Comparison of ENCODE assay signal across 25 cellular contexts in genomic region chr1:248421384-248421783, GRCh38. TPM values are rescaled to one million over a fixed set of nuclear protein-coding genes. Genes with fewer than 3 reads are reported as not detected.
DNase-seq lines count a peak whose midpoint lies in the region; ATAC-seq, FAIRE-seq and TF ChIP-seq lines count a peak whose summit lies in the region.
"Had no signal": no experiment of that assay in that cellular context is flagged by ENCODE, and none has a peak within 500 bp of the region (broad histone marks: within the 10 kb centered on the region; RNA-seq: fewer than 3 reads in every experiment).

No MANE protein-coding gene starts in this region.

- peaks cover 0 to 5% of the 10 kb centered on the region in 2 donors for H3K27me3 Mint-ChIP-seq in stimulated activated naive B cell treated with anti-CD40 and anti-IgM and Interleukin-4, amounts not matched to agents 10 μg/mL and 1 μg/mL and 100 μg/mL, for 72 hours
- H3K27me3 Mint-ChIP-seq in glutamatergic neuron (ENCODE audit: unreplicated experiment): no peaks in the 10 kb centered on the region
- H3K27me3 Mint-ChIP-seq: effector memory CD8-positive, alpha-beta T cell; type B pancreatic cell had no signal

- TF ChIP-seq POLR2A in K562 (conservative IDR thresholded peaks at IDR 0.05): no peak

- no peak for TF ChIP-seq RAD21 in K562 (CRISPR knock-in tag; conservative IDR thresholded peaks at IDR 0.05 in 1 of 2, IDR thresholded peaks at IDR 0.05 in 1 of 2)

- BruUV-seq in K562 (replicated peaks; lab: Mats Ljungman, UMichigan): no TSS peak

- no peak overlapping the region for H3K23ac ChIP-seq in mesenchymal stem cell (ENCODE audit: low read length in 2 of 2)

- in situ Hi-C loops in K562 (cut with MboI): no loop called here

- no peaks in the 10 kb centered on the region for H3K79me1 ChIP-seq in mesenchymal stem cell (replicated peaks; ENCODE audit: low read length, poor library complexity, severe bottlenecking)

- H3K27ac ChIP-seq in K562 (ENCODE audit: extremely low read depth, low read depth, low read length): no peak overlapping the region
- H3K27ac ChIP-seq in mesenchymal stem cell (ENCODE audit: low read length, poor library complexity, severe bottlenecking): no peak overlapping the region
- H3K27ac ChIP-seq: neutrophil had no signal

- no peak for TF ChIP-seq EP300 in K562 (IDR thresholded peaks at IDR 0.05; ENCODE audit: low read length)

- H3K4me2 ChIP-seq in K562 (ENCODE audit: insufficient read depth, low read length) (no peak overlapping the region), mesenchymal stem cell (ENCODE audit: low read length, poor library complexity, severe bottlenecking) (no peak overlapping the region)

- intact Hi-C loops in K562 (cut with micrococcal nuclease): no loop called here

- H3K27me3 ChIP-seq in K562 (ENCODE audit: control insufficient read depth in 2 of 2, insufficient read depth in 2 of 2, low read length in 2 of 2) (no peaks in the 10 kb centered on the region), mesenchymal stem cell (ENCODE audit: control insufficient read depth in 1 of 2, insufficient read depth in 1 of 2, low read length in 2 of 2) (no peaks in the 10 kb centered on the region)
- H3K27me3 ChIP-seq: neutrophil had no signal

- H2AFZ ChIP-seq in K562 (ENCODE audit: low read depth, low read length): no peak overlapping the region
- no peak overlapping the region for H2AFZ ChIP-seq in mesenchymal stem cell (ENCODE audit: low read depth, low read length)

- CTCF ChIA-PET in K562 (lab: Yijun Ruan, JAX; ENCODE audit: low intra/inter-chr PET ratio): no interaction called here

- no peak overlapping the region for H2BK12ac ChIP-seq in mesenchymal stem cell (ENCODE audit: low read length in 2 of 2)

- H3K9ac ChIP-seq in K562 (ENCODE audit: insufficient read depth in 1 of 2, low read depth in 2 of 2, low read length in 2 of 2) (no peak overlapping the region), mesenchymal stem cell (ENCODE audit: low read length) (no peak overlapping the region)

- H4K20me1 ChIP-seq in K562 (replicated peaks; ENCODE audit: control insufficient read depth, insufficient read depth, low read length): no peaks in the 10 kb centered on the region

- H2BK15ac ChIP-seq in mesenchymal stem cell (ENCODE audit: low read depth, poor library complexity, severe bottlenecking): no peak overlapping the region

- H3K4me3 ChIP-seq in K562: no peak overlapping the region
- no peak overlapping the region for H3K4me3 ChIP-seq in mesenchymal stem cell (ENCODE audit: insufficient read depth in 1 of 2, low read depth in 1 of 2, low read length in 2 of 2)

- H3K9me3 ChIP-seq in K562 (replicated peaks; ENCODE audit: control insufficient read depth, insufficient read depth, low read depth, low read length) (no peaks in the 10 kb centered on the region), mesenchymal stem cell (ENCODE audit: control insufficient read depth, low read length) (peaks cover 49% of the 10 kb centered on the region)

- no peak overlapping the region for H2BK120ac ChIP-seq in mesenchymal stem cell (ENCODE audit: low read depth, low read length)

- POLR2A ChIA-PET in K562 (lab: Yijun Ruan, JAX): no interaction called here

- H2AK5ac ChIP-seq in mesenchymal stem cell (ENCODE audit: low read length, severe bottlenecking): no peak overlapping the region

- no peaks in the 10 kb centered on the region for H3K9me1 ChIP-seq in K562 (ENCODE audit: control insufficient read depth, insufficient read depth, low read length)

- 0% methylated on average over 1 of the region's 1 CpG for WGBS in K562 (ENCODE audit: insufficient coverage, low coverage, missing lambda C conversion rate)
- WGBS in mesenchymal stem cell: no CpG with 5 or more reads among the region's 1 CpG

- H3K4me1 ChIP-seq in K562 (replicated peaks in 1 of 2; ENCODE audit: control insufficient read depth in 2 of 2, insufficient read depth in 2 of 2, low read length in 2 of 2) (no peaks in the 10 kb centered on the region), mesenchymal stem cell (ENCODE audit: control insufficient read depth, insufficient read depth, low read depth, low read length) (no peaks in the 10 kb centered on the region)

- H3K14ac ChIP-seq in mesenchymal stem cell (ENCODE audit: low read length in 2 of 2): no peak overlapping the region

- ATAC-seq in K562: no peak
- no peak for ATAC-seq in stimulated activated naive B cell treated with anti-CD40 and anti-IgM and Interleukin-4, amounts not matched to agents 10 μg/mL and 1 μg/mL and 100 μg/mL, for 72 hours (replicated peaks)
- ATAC-seq: activated CD4-positive, CD25-positive, alpha-beta regulatory T cell treated with anti-CD3 and anti-CD28 coated beads, Interleukin-2, amount 50 U/mL, for 24 hours; activated T-cell treated with anti-CD3 and anti-CD28 coated beads, Interleukin-2, amount 50 U/mL, for 4 hours; effector memory CD8-positive, alpha-beta T cell; SK-N-SH treated with all-trans-retinoic acid at 6 μM for 48 hours had no signal

- H3K4ac ChIP-seq in mesenchymal stem cell (ENCODE audit: low read depth in 1 of 2, low read length in 2 of 2): no peak overlapping the region

- H3K4me3 Mint-ChIP-seq in stimulated activated naive B cell treated with anti-CD40 and anti-IgM and Interleukin-4, amounts not matched to agents 10 μg/mL and 1 μg/mL and 100 μg/mL, for 72 hours: no peak overlapping the region
- no peak overlapping the region for H3K4me3 Mint-ChIP-seq in glutamatergic neuron (ENCODE audit: unreplicated experiment)
- H3K4me3 Mint-ChIP-seq: activated T-cell treated with anti-CD3 and anti-CD28 coated beads, Interleukin-2, amount 50 U/mL, for 4 hours; effector memory CD8-positive, alpha-beta T cell; type B pancreatic cell had no signal

- H3K27ac Mint-ChIP-seq in stimulated activated naive B cell treated with anti-CD40 and anti-IgM and Interleukin-4, amounts not matched to agents 10 μg/mL and 1 μg/mL and 100 μg/mL, for 72 hours: no peak overlapping the region
- H3K27ac Mint-ChIP-seq in glutamatergic neuron (ENCODE audit: unreplicated experiment): no peak overlapping the region
- H3K27ac Mint-ChIP-seq: effector memory CD8-positive, alpha-beta T cell; type B pancreatic cell had no signal

- no peaks in the 10 kb centered on the region for H3K79me2 ChIP-seq in K562 (ENCODE audit: control insufficient read depth, insufficient read depth, low read length)

- no peaks in the 10 kb centered on the region for H3K4me1 Mint-ChIP-seq in stimulated activated naive B cell treated with anti-CD40 and anti-IgM and Interleukin-4, amounts not matched to agents 10 μg/mL and 1 μg/mL and 100 μg/mL, for 72 hours
- H3K4me1 Mint-ChIP-seq in glutamatergic neuron (ENCODE audit: low read depth, unreplicated experiment): no peaks in the 10 kb centered on the region

- FAIRE-seq in GM18507 (lab: Jason Lieb, UNC) (peak; percentile 63), K562 (lab: Jason Lieb, UNC) (no peak)

- H3K36me3 ChIP-seq in K562 (ENCODE audit: control insufficient read depth, insufficient read depth, low read length) (no peaks in the 10 kb centered on the region), mesenchymal stem cell (ENCODE audit: control insufficient read depth in 1 of 2, insufficient read depth in 2 of 2, low read depth in 1 of 2, low read length in 2 of 2) (no peaks in the 10 kb centered on the region)
- H3K36me3 ChIP-seq: neutrophil had no signal

- peak overlapping the region; percentile 19 for H2BK5ac ChIP-seq in mesenchymal stem cell (ENCODE audit: low read depth, low read length, poor library complexity, severe bottlenecking)

- H3K18ac ChIP-seq in mesenchymal stem cell (ENCODE audit: low read depth in 1 of 2, low read length in 2 of 2): no peak overlapping the region

- DNase-seq in GM18507 (ENCODE audit: extremely low spot score, insufficient read length, low read depth) (no peak), MV-4-11 (lab: John Stamatoyannopoulos, UW) (peak; percentile 1), K562 (ENCODE audit: extremely low read depth in 1 of 4, low spot score in 3 of 4) (no peak), mesenchymal stem cell (peak; percentile 22), glutamatergic neuron (no peak)
- no peak for DNase-seq in stimulated activated naive B cell treated with anti-CD40 and anti-IgM and Interleukin-4, amounts not matched to agents 10 μg/mL and 1 μg/mL and 100 μg/mL, for 72 hours
- no peak for DNase-seq in stimulated activated CD4-positive, alpha-beta T cell treated with anti-CD3 and anti-CD28 coated beads, Interleukin-4, amount 100 ng/mL, for 24 hours
- DNase-seq: activated naive CD4-positive, alpha-beta T cell treated with anti-CD3 and anti-CD28 coated beads, Interleukin-2, amount 50 U/mL, for 16 hours; activated T-cell treated with anti-CD3 and anti-CD28 coated beads, Interleukin-2, amount 50 U/mL, for 4 hours; AML-193; aorta; COR-L47; effector memory CD8-positive, alpha-beta T cell; GDM1; IMR-90; NCI-H1930; RPMI8226; stimulated activated CD4-positive, alpha-beta T cell treated with anti-CD3 and anti-CD28 coated beads, Interleukin-4, amount 100 ng/mL, for 4 hours had no signal

- H3K36me3 Mint-ChIP-seq in stimulated activated naive B cell treated with anti-CD40 and anti-IgM and Interleukin-4, amounts not matched to agents 10 μg/mL and 1 μg/mL and 100 μg/mL, for 72 hours: peaks cover 0 to 4% of the 10 kb centered on the region in 2 donors
- no peaks in the 10 kb centered on the region for H3K36me3 Mint-ChIP-seq in glutamatergic neuron (ENCODE audit: unreplicated experiment)
- H3K36me3 Mint-ChIP-seq: type B pancreatic cell had no signal

- TF ChIP-seq CTCF in K562 (IDR thresholded peaks at IDR 0.05 in 2 of 3, conservative IDR thresholded peaks at IDR 0.05 in 1 of 3; ENCODE audit: insufficient read depth in 2 of 3, low read depth in 1 of 3, low read length in 3 of 3): no peak
- TF ChIP-seq CTCF in glutamatergic neuron (IDR thresholded peaks at IDR 0.05; ENCODE audit: partially characterized antibody, unreplicated experiment): no peak

- no peak overlapping the region for H4K8ac ChIP-seq in mesenchymal stem cell (ENCODE audit: low read length)

- H3K9me3 Mint-ChIP-seq in stimulated activated naive B cell treated with anti-CD40 and anti-IgM and Interleukin-4, amounts not matched to agents 10 μg/mL and 1 μg/mL and 100 μg/mL, for 72 hours: peaks cover 4 to 13% of the 10 kb centered on the region in 2 donors
- peaks cover 7% of the 10 kb centered on the region for H3K9me3 Mint-ChIP-seq in glutamatergic neuron (ENCODE audit: unreplicated experiment)

- no peak overlapping the region for H4K91ac ChIP-seq in mesenchymal stem cell (ENCODE audit: low read length)

RNA-seq across cellular contexts. Expression of gene OR2T1, which starts 18.5 kb away (rescaled TPM):
- not detected in 2 replicates for total RNA-seq in K562 (2011; cell fraction: chromatin; rRNA removed; ENCODE audit: low replicate concordance)
- total RNA-seq in K562 (2011; cell fraction: nucleolus; rRNA removed): not detected in 2 replicates
- total RNA-seq in K562 (2011; cell fraction: nucleoplasm; rRNA removed): not detected in 2 replicates
- not detected in 2 replicates for total RNA-seq in K562 (2014; rRNA removed)
- not detected in 2 replicates for total RNA-seq in K562 (2014; rRNA removed; fragmentation: Illumina TruSeq; extraction: Trizol)
- not detected in 2 replicates for total RNA-seq in K562 (2015; rRNA removed; fragmentation: Illumina TruSeq; extraction: Trizol)
- not detected in 2 replicates for total RNA-seq in K562 (2021)
- polyA plus RNA-seq in K562 (2011; rRNA removed): not detected in 2 replicates
- not detected in 2 replicates for polyA plus RNA-seq in K562 (2011; cell fraction: cytosol; rRNA removed)
- polyA plus RNA-seq in K562 (2011; cell fraction: nucleus; rRNA removed): not detected in 2 replicates
- not detected in 2 replicates for polyA plus RNA-seq in K562 (2012)
- polyA plus RNA-seq in K562 (2014; fragmentation: Illumina TruSeq; extraction: Trizol): not detected in 2 replicates
- not detected for polyA plus RNA-seq in K562 (2014; fragmentation: Nextera tagmentation; extraction: Ambion mirVana)
- polyA plus RNA-seq in K562 (2014; rRNA removed): not detected in 2 replicates
- not detected in 2 replicates for polyA minus RNA-seq in K562 (2011; rRNA and poly(A)+ RNA removed)
- polyA minus RNA-seq in K562 (2011; cell fraction: cytosol; rRNA and poly(A)+ RNA removed): not detected in 2 replicates
- polyA minus RNA-seq in K562 (2011; cell fraction: nucleus; rRNA and poly(A)+ RNA removed): not detected in 2 replicates
- not detected for polyA plus RNA-seq in mesenchymal stem cell (2013, experiment 1 of 2)
- not detected for polyA plus RNA-seq in mesenchymal stem cell (2013, experiment 2 of 2)
- not detected for total RNA-seq in glutamatergic neuron (ENCODE audit: unreplicated experiment)
- total RNA-seq: activated T-cell treated with anti-CD3 and anti-CD28 coated beads, Interleukin-2, amount 50 U/mL, for 4 hours; aorta; chondrocyte; IMR-90; lower leg skin; NCI-H460 had no signal
- polyA plus RNA-seq: IMR-90 had no signal

RNA-seq across cellular contexts. Expression of gene OR2T2, which starts 24.1 kb away (rescaled TPM):
- total RNA-seq in K562 (2011; cell fraction: chromatin; rRNA removed; ENCODE audit: low replicate concordance): not detected in 2 replicates
- not detected in 2 replicates for total RNA-seq in K562 (2011; cell fraction: nucleolus; rRNA removed)
- total RNA-seq in K562 (2011; cell fraction: nucleoplasm; rRNA removed): not detected in 2 replicates
- total RNA-seq in K562 (2014; rRNA removed) (not detected in 2 replicates), K562 (2014; rRNA removed; fragmentation: Illumina TruSeq; extraction: Trizol) (not detected in 2 replicates), K562 (2015; rRNA removed; fragmentation: Illumina TruSeq; extraction: Trizol) (not detected in 2 replicates), K562 (2021) (not detected in 2 replicates), glutamatergic neuron (ENCODE audit: unreplicated experiment) (not detected)
- polyA plus RNA-seq in K562 (2011; rRNA removed) (not detected in 2 replicates), K562 (2014; fragmentation: Illumina TruSeq; extraction: Trizol) (not detected in 2 replicates), K562 (2014; fragmentation: Nextera tagmentation; extraction: Ambion mirVana) (not detected), K562 (2014; rRNA removed) (not detected in 2 replicates)
- not detected in 2 replicates for polyA plus RNA-seq in K562 (2011; cell fraction: cytosol; rRNA removed)
- polyA plus RNA-seq in K562 (2011; cell fraction: nucleus; rRNA removed): not detected in 2 replicates
- polyA plus RNA-seq in K562 (2012): not detected in 2 replicates
- not detected in 2 replicates for polyA minus RNA-seq in K562 (2011; rRNA and poly(A)+ RNA removed)
- not detected in 2 replicates for polyA minus RNA-seq in K562 (2011; cell fraction: cytosol; rRNA and poly(A)+ RNA removed)
- polyA minus RNA-seq in K562 (2011; cell fraction: nucleus; rRNA and poly(A)+ RNA removed): not detected in 2 replicates
- not detected for polyA plus RNA-seq in mesenchymal stem cell (2013, experiment 1 of 2)
- not detected for polyA plus RNA-seq in mesenchymal stem cell (2013, experiment 2 of 2)
- total RNA-seq: activated T-cell treated with anti-CD3 and anti-CD28 coated beads, Interleukin-2, amount 50 U/mL, for 4 hours; aorta; chondrocyte; IMR-90; lower leg skin; NCI-H460 had no signal
- polyA plus RNA-seq: aorta, IMR-90 had no signal

RNA-seq across cellular contexts. Expression of gene OR2T6, which starts 45.8 kb away (rescaled TPM):
- total RNA-seq in K562 (2011; cell fraction: chromatin; rRNA removed; ENCODE audit: low replicate concordance): not detected in 2 replicates
- total RNA-seq in K562 (2011; cell fraction: nucleolus; rRNA removed): not detected in 2 replicates
- total RNA-seq in K562 (2011; cell fraction: nucleoplasm; rRNA removed): not detected in 2 replicates
- not detected in 2 replicates for total RNA-seq in K562 (2014; rRNA removed)
- total RNA-seq in K562 (2014; rRNA removed; fragmentation: Illumina TruSeq; extraction: Trizol): not detected in 2 replicates
- not detected in 2 replicates for total RNA-seq in K562 (2015; rRNA removed; fragmentation: Illumina TruSeq; extraction: Trizol)
- not detected in 2 replicates for total RNA-seq in K562 (2021)
- not detected in 2 replicates for polyA plus RNA-seq in K562 (2011; rRNA removed)
- polyA plus RNA-seq in K562 (2011; cell fraction: cytosol; rRNA removed): not detected in 2 replicates
- polyA plus RNA-seq in K562 (2011; cell fraction: nucleus; rRNA removed): 0.25 TPM in 1 of 2 replicates, not detected in the other
- polyA plus RNA-seq in K562 (2012): not detected in 2 replicates
- polyA plus RNA-seq in K562 (2014; fragmentation: Illumina TruSeq; extraction: Trizol): not detected in 2 replicates
- not detected for polyA plus RNA-seq in K562 (2014; fragmentation: Nextera tagmentation; extraction: Ambion mirVana)
- not detected in 2 replicates for polyA plus RNA-seq in K562 (2014; rRNA removed)
- 0.06 TPM in 1 of 2 replicates, not detected in the other for polyA minus RNA-seq in K562 (2011; rRNA and poly(A)+ RNA removed)
- not detected in 2 replicates for polyA minus RNA-seq in K562 (2011; cell fraction: cytosol; rRNA and poly(A)+ RNA removed)
- 0.44 TPM in 1 of 2 replicates, not detected in the other for polyA minus RNA-seq in K562 (2011; cell fraction: nucleus; rRNA and poly(A)+ RNA removed)
- polyA plus RNA-seq in mesenchymal stem cell (2013, experiment 1 of 2): not detected
- not detected for polyA plus RNA-seq in mesenchymal stem cell (2013, experiment 2 of 2)
- total RNA-seq in glutamatergic neuron (ENCODE audit: unreplicated experiment): not detected
- total RNA-seq: activated T-cell treated with anti-CD3 and anti-CD28 coated beads, Interleukin-2, amount 50 U/mL, for 4 hours; aorta; chondrocyte; IMR-90; lower leg skin; NCI-H460 had no signal
- polyA plus RNA-seq: IMR-90 had no signal

RNA-seq across cellular contexts. Expression of gene OR2T3, which starts 51.8 kb away (rescaled TPM):
- total RNA-seq in K562 (2011; cell fraction: chromatin; rRNA removed; ENCODE audit: low replicate concordance): not detected in 2 replicates
- not detected in 2 replicates for total RNA-seq in K562 (2011; cell fraction: nucleolus; rRNA removed)
- total RNA-seq in K562 (2011; cell fraction: nucleoplasm; rRNA removed): not detected in 2 replicates
- total RNA-seq in K562 (2014; rRNA removed) (not detected in 2 replicates), K562 (2014; rRNA removed; fragmentation: Illumina TruSeq; extraction: Trizol) (not detected in 2 replicates), K562 (2015; rRNA removed; fragmentation: Illumina TruSeq; extraction: Trizol) (not detected in 2 replicates), K562 (2021) (not detected in 2 replicates), glutamatergic neuron (ENCODE audit: unreplicated experiment) (not detected)
- polyA plus RNA-seq in K562 (2011; rRNA removed) (not detected in 2 replicates), K562 (2014; fragmentation: Illumina TruSeq; extraction: Trizol) (not detected in 2 replicates), K562 (2014; fragmentation: Nextera tagmentation; extraction: Ambion mirVana) (not detected), K562 (2014; rRNA removed) (not detected in 2 replicates)
- not detected in 2 replicates for polyA plus RNA-seq in K562 (2011; cell fraction: cytosol; rRNA removed)
- not detected in 2 replicates for polyA plus RNA-seq in K562 (2011; cell fraction: nucleus; rRNA removed)
- polyA plus RNA-seq in K562 (2012): not detected in 2 replicates
- not detected in 2 replicates for polyA minus RNA-seq in K562 (2011; rRNA and poly(A)+ RNA removed)
- not detected in 2 replicates for polyA minus RNA-seq in K562 (2011; cell fraction: cytosol; rRNA and poly(A)+ RNA removed)
- not detected in 2 replicates for polyA minus RNA-seq in K562 (2011; cell fraction: nucleus; rRNA and poly(A)+ RNA removed)
- polyA plus RNA-seq in mesenchymal stem cell (2013, experiment 1 of 2): not detected
- not detected for polyA plus RNA-seq in mesenchymal stem cell (2013, experiment 2 of 2)
- total RNA-seq: activated T-cell treated with anti-CD3 and anti-CD28 coated beads, Interleukin-2, amount 50 U/mL, for 4 hours; aorta; chondrocyte; IMR-90; lower leg skin; NCI-H460 had no signal
- polyA plus RNA-seq: aorta, IMR-90 had no signal

RNA-seq across cellular contexts. Expression of gene OR2T4, which starts 59.9 kb away (rescaled TPM):
- total RNA-seq in K562 (2011; cell fraction: chromatin; rRNA removed; ENCODE audit: low replicate concordance): not detected in 2 replicates
- not detected in 2 replicates for total RNA-seq in K562 (2011; cell fraction: nucleolus; rRNA removed)
- not detected in 2 replicates for total RNA-seq in K562 (2011; cell fraction: nucleoplasm; rRNA removed)
- not detected in 2 replicates for total RNA-seq in K562 (2014; rRNA removed)
- not detected in 2 replicates for total RNA-seq in K562 (2014; rRNA removed; fragmentation: Illumina TruSeq; extraction: Trizol)
- not detected in 2 replicates for total RNA-seq in K562 (2015; rRNA removed; fragmentation: Illumina TruSeq; extraction: Trizol)
- total RNA-seq in K562 (2021): not detected in 2 replicates
- 0.39 TPM in 1 of 2 replicates, not detected in the other for polyA plus RNA-seq in K562 (2011; rRNA removed)
- 0.38 TPM in 1 of 2 replicates, not detected in the other for polyA plus RNA-seq in K562 (2011; cell fraction: cytosol; rRNA removed)
- 0.52 TPM in 1 of 2 replicates, not detected in the other for polyA plus RNA-seq in K562 (2011; cell fraction: nucleus; rRNA removed)
- polyA plus RNA-seq in K562 (2012): not detected in 2 replicates
- polyA plus RNA-seq in K562 (2014; fragmentation: Illumina TruSeq; extraction: Trizol): not detected in 2 replicates
- not detected for polyA plus RNA-seq in K562 (2014; fragmentation: Nextera tagmentation; extraction: Ambion mirVana)
- not detected in 2 replicates for polyA plus RNA-seq in K562 (2014; rRNA removed)
- 0.48 TPM in 1 of 2 replicates, not detected in the other for polyA minus RNA-seq in K562 (2011; rRNA and poly(A)+ RNA removed)
- not detected in 2 replicates for polyA minus RNA-seq in K562 (2011; cell fraction: cytosol; rRNA and poly(A)+ RNA removed)
- 0.33 TPM in 1 of 2 replicates, not detected in the other for polyA minus RNA-seq in K562 (2011; cell fraction: nucleus; rRNA and poly(A)+ RNA removed)
- not detected for polyA plus RNA-seq in mesenchymal stem cell (2013, experiment 1 of 2)
- not detected for polyA plus RNA-seq in mesenchymal stem cell (2013, experiment 2 of 2)
- total RNA-seq in glutamatergic neuron (ENCODE audit: unreplicated experiment): not detected
- total RNA-seq: activated T-cell treated with anti-CD3 and anti-CD28 coated beads, Interleukin-2, amount 50 U/mL, for 4 hours; aorta; chondrocyte; IMR-90; lower leg skin; NCI-H460 had no signal
- polyA plus RNA-seq: aorta, IMR-90 had no signal

Comparison
In these comparisons a context has a peak if more than half of its experiments do, and no peak if none do; other contexts are left out.
1. DNase-seq: peak in MV-4-11 (single experiment) and mesenchymal stem cell (single experiment); none in GM18507 (single experiment), K562 (0 of 4), stimulated activated naive B cell treated with anti-CD40 and anti-IgM and Interleukin-4, amounts not matched to agents 10 μg/mL and 1 μg/mL and 100 μg/mL, for 72 hours (single experiment), stimulated activated CD4-positive, alpha-beta T cell treated with anti-CD3 and anti-CD28 coated beads, Interleukin-4, amount 100 ng/mL, for 24 hours (single experiment) and glutamatergic neuron (single experiment).